In the genomic region with DNA sequence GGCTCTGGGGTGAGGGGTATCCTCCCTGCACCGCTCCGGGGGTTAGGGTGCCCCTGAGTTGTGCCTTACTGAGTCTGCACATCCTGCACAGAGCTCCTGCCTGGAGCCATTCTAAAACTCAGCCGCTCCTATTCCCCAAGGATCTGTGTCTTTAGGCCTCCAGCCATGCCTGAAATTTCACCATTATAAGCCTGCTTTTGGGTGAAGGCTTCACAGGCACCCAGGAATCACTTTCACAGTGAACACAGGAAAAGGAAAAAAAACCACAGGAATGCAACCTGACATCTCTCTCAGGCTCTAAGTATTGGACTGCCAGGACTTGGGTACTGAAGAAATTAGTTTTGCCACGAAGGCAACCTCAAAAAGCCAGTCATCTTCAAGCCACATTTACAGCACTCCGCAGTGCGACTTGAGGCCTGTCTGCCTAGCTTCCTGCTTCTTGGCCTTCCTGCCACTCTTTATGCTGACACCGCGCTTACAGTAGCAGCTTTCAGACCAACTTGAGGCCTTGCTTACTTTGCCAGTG, we compare ENCODE assay signal across 9 cellular contexts. TPM values are rescaled to one million over a fixed set of nuclear protein-coding genes. Genes with fewer than 3 reads are reported as not detected.
DNase-seq lines count a peak whose midpoint lies in the region; ATAC-seq, FAIRE-seq and TF ChIP-seq lines count a peak whose summit lies in the region.
"Had no signal": no experiment of that assay in that cellular context is flagged by ENCODE, and none has a peak within 500 bp of the region (broad histone marks: within the 10 kb centered on the region; RNA-seq: fewer than 3 reads in every experiment).

No MANE protein-coding gene starts in this region.

- H2BK120ac ChIP-seq in H1 (replicated peaks; ENCODE audit: low read depth, low read length), result no peak overlapping the region

- H3K4ac ChIP-seq in H1 (replicated peaks; ENCODE audit: insufficient read length, low read depth, low read length), result no peak overlapping the region

- H3K27ac Mint-ChIP-seq in activated CD4-positive, alpha-beta T cell treated with anti-CD3 and anti-CD28 coated beads, Interleukin-2, amount 10 ng/mL, durations not matched to agents 24 days and 14 days, result peak overlapping the region; percentile 86

- no peak overlapping the region for H3K14ac ChIP-seq in H1 (ENCODE audit: insufficient read length)

- CTCF ChIA-PET in H1 (lab: Charles Lee; ENCODE audit: partially characterized antibody), result interaction anchor here (0.7 to 1.7 kb wide), 6 partner anchors 24 to 160 kb away, joined by 3 to 13 read pairs (median 3); no protein-coding TSS in a partner anchor

- no peaks in the 10 kb centered on the region for H3K23me2 ChIP-seq in H1 (ENCODE audit: low read depth, low read length)

- H4K8ac ChIP-seq in H1 (ENCODE audit: extremely low read depth, insufficient read depth, low read length), result no peak overlapping the region

- peaks cover 4% of the 10 kb centered on the region for H3K9me3 Mint-ChIP-seq in activated CD4-positive, alpha-beta T cell treated with anti-CD3 and anti-CD28 coated beads, Interleukin-2, amount 10 ng/mL, durations not matched to agents 24 days and 14 days

- H3K4me1 Mint-ChIP-seq in activated CD4-positive, alpha-beta T cell treated with anti-CD3 and anti-CD28 coated beads, Interleukin-2, amount 10 ng/mL, durations not matched to agents 24 days and 14 days, result peaks cover 53% of the 10 kb centered on the region

- peak overlapping the region; percentile 40; the same call in 1 of the 2 replicates for H2BK12ac ChIP-seq in H1 (ENCODE audit: low read depth, low read length)

- H3K36me3 ChIP-seq in H1 (ENCODE audit: control insufficient read depth in 2 of 4, insufficient read depth in 4 of 4, low read length in 3 of 4), result no peaks in the 10 kb centered on the region
- H3K36me3 ChIP-seq in prostate gland, result no peaks in the 10 kb centered on the region

- 0 out of 2 replicates have a peak overlapping the region, but pooled peaks have one; percentile 32 for H2BK5ac ChIP-seq in H1 (ENCODE audit: low read depth, low read length)

- intact Hi-C loops in activated CD4-positive, alpha-beta T cell treated with anti-CD3 and anti-CD28 coated beads, Interleukin-2, amount 10 ng/mL, durations not matched to agents 24 days and 14 days (cut with micrococcal nuclease), result no loop called here
- intact Hi-C loops in prostate gland (cut with DNase I) (no loop called here), lower leg skin (cut with DNase I; ENCODE audit: low total_unique reads) (no loop called here)

- TF ChIP-seq POLR2A in H1 (IDR thresholded peaks at IDR 0.05; ENCODE audit: control extremely low read depth in 1 of 2, low read depth in 2 of 2, low read length in 2 of 2) (no peak), prostate gland (IDR thresholded peaks at IDR 0.05) (no peak), lower leg skin (IDR thresholded peaks at IDR 0.05) (no peak)

- POLR2A ChIA-PET in H1 (lab: Charles Lee; ENCODE audit: partially characterized antibody), result interaction anchor here (1.0 kb wide), 1 partner anchor 14 kb away, joined by 3 read pairs; no protein-coding TSS in a partner anchor

- no peaks in the 10 kb centered on the region for H3K79me2 ChIP-seq in H1 (ENCODE audit: control insufficient read depth in 1 of 2, insufficient read depth in 2 of 2, low read length in 2 of 2)

- no peaks in the 10 kb centered on the region for H3K79me1 ChIP-seq in H1 (ENCODE audit: low read depth, low read length)

- H3K27me3 Mint-ChIP-seq in activated CD4-positive, alpha-beta T cell treated with anti-CD3 and anti-CD28 coated beads, Interleukin-2, amount 10 ng/mL, durations not matched to agents 24 days and 14 days, result no peaks in the 10 kb centered on the region

- peak; percentile 75 for ATAC-seq in HG03354 (IDR thresholded peaks at IDR 0.05; ENCODE audit: poor library complexity, severe bottlenecking, unreplicated experiment)

- no peak overlapping the region for H3K56ac ChIP-seq in H1 (replicated peaks; ENCODE audit: insufficient read length, low read depth, low read length)

- H2BK20ac ChIP-seq in H1 (ENCODE audit: low read length), result no peak overlapping the region

- no peak overlapping the region for H3K23ac ChIP-seq in H1 (ENCODE audit: insufficient read length)

- peaks cover 4 to 20% (median 9%) of the 10 kb centered on the region in 4 experiments for H3K4me1 ChIP-seq in H1 (replicated peaks in 1 of 4; ENCODE audit: control insufficient read depth in 3 of 4, insufficient read depth in 4 of 4, low read length in 3 of 4)
- H3K4me1 ChIP-seq in prostate gland (replicated peaks), result peaks cover 5% of the 10 kb centered on the region
- H3K4me1 ChIP-seq: psoas muscle had no signal

- H3K18ac ChIP-seq in H1 (ENCODE audit: extremely low read depth, low read length), result no peak overlapping the region

- no peak overlapping the region for H2AFZ ChIP-seq in H1 (ENCODE audit: low read length)

- TF ChIP-seq CTCF in H1 (IDR thresholded peaks at IDR 0.05; ENCODE audit: control extremely low read depth in 1 of 3, insufficient read depth in 1 of 3, low read depth in 1 of 3, low read length in 3 of 3), result no peak
- TF ChIP-seq CTCF in prostate gland (IDR thresholded peaks at IDR 0.05), result no peak
- no peak for TF ChIP-seq CTCF in lower leg skin (IDR thresholded peaks at IDR 0.05)

- no peaks in the 10 kb centered on the region for H4K20me1 ChIP-seq in H1 (replicated peaks in 1 of 2; ENCODE audit: control insufficient read depth in 1 of 2, insufficient read depth in 2 of 2, low read length in 2 of 2)

- H2BK15ac ChIP-seq in H1 (ENCODE audit: low read length), result no peak overlapping the region

- DNase-seq in GM04504 (ENCODE audit: low read depth), result peak; percentile 75
- DNase-seq in activated CD4-positive, alpha-beta T cell treated with anti-CD3 and anti-CD28 coated beads, Interleukin-2, amount 10 ng/mL, durations not matched to agents 24 days and 14 days, result peak; percentile 89
- DNase-seq in H1 (ENCODE audit: low read depth in 1 of 2, low spot score in 2 of 2), result peak in 1 of 2 experiments; percentile 41
- DNase-seq in prostate gland (ENCODE audit: low spot score), result peak; percentile 29
- DNase-seq in lower leg skin (ENCODE audit: low spot score in 2 of 2), result no peak
- DNase-seq in NOMO-1 (lab: John Stamatoyannopoulos, UW; ENCODE audit: unreplicated experiment in 2 of 2), result no peak
- DNase-seq in NOMO-1 treated with dmso at 0.1 percent for 144 hours (lab: John Stamatoyannopoulos, UW; ENCODE audit: unreplicated experiment), result no peak

- TF ChIP-seq EP300 in H1 (IDR thresholded peaks at IDR 0.05; ENCODE audit: borderline replicate concordance in 1 of 2, low read depth in 2 of 2, low read length in 2 of 2), result no peak

- no peak overlapping the region for H4K5ac ChIP-seq in H1 (ENCODE audit: insufficient read length, low read depth, low read length)

- no peak overlapping the region for H4K91ac ChIP-seq in H1 (replicated peaks; ENCODE audit: insufficient read length, low read length)

- H3K4me3 Mint-ChIP-seq in activated CD4-positive, alpha-beta T cell treated with anti-CD3 and anti-CD28 coated beads, Interleukin-2, amount 10 ng/mL, durations not matched to agents 24 days and 14 days, result peak overlapping the region; percentile 38

- H2AK5ac ChIP-seq in H1 (ENCODE audit: low read depth, low read length), result peak overlapping the region; percentile 92; the same call in 1 of the 2 replicates

- H3K27ac ChIP-seq in H1 (ENCODE audit: low read depth, low read length) (no peak overlapping the region), prostate gland (no peak overlapping the region)
- H3K27ac ChIP-seq: psoas muscle had no signal

- H3K27me3 ChIP-seq in H1 (replicated peaks in 1 of 4; ENCODE audit: control insufficient read depth in 3 of 4, extremely low read depth in 1 of 4, insufficient read depth in 3 of 4, low read length in 3 of 4) (no peaks in the 10 kb centered on the region), prostate gland (replicated peaks; ENCODE audit: insufficient read depth) (no peaks in the 10 kb centered on the region)

- FAIRE-seq in H1 (lab: Jason Lieb, UNC), result no peak

- no peak overlapping the region for H3K4me2 ChIP-seq in H1 (ENCODE audit: insufficient read depth in 1 of 2, low read depth in 2 of 2, low read length in 2 of 2)

- H3K9me3 ChIP-seq in H1 (ENCODE audit: insufficient read depth in 2 of 2, low read depth in 1 of 2, low read length in 1 of 2) (no peaks in the 10 kb centered on the region), prostate gland (no peaks in the 10 kb centered on the region)
- H3K9me3 ChIP-seq: psoas muscle had no signal

- H3K4me3 ChIP-seq in H1 (ENCODE audit: extremely low read depth in 1 of 4, insufficient read depth in 2 of 4, low read depth in 3 of 4, low read length in 4 of 4), result no peak overlapping the region
- H3K4me3 ChIP-seq in prostate gland, result no peak overlapping the region
- H3K4me3 ChIP-seq in lower leg skin (ENCODE audit: low read depth, poor library complexity, severe bottlenecking), result no peak overlapping the region
- H3K4me3 ChIP-seq: psoas muscle had no signal

- TF ChIP-seq RAD21 in H1 (IDR thresholded peaks at IDR 0.05 in 1 of 2, conservative IDR thresholded peaks at IDR 0.05 in 1 of 2; ENCODE audit: low read depth in 2 of 2, low read length in 2 of 2), result no peak

- H3K9ac ChIP-seq in H1 (replicated peaks in 1 of 4; ENCODE audit: extremely low read depth in 1 of 4, low read depth in 3 of 4, low read length in 3 of 4), result no peak overlapping the region

- peaks cover 51% of the 10 kb centered on the region for H3K36me3 Mint-ChIP-seq in activated CD4-positive, alpha-beta T cell treated with anti-CD3 and anti-CD28 coated beads, Interleukin-2, amount 10 ng/mL, durations not matched to agents 24 days and 14 days (ENCODE audit: low read depth)

- WGBS in H1 (ENCODE audit: extremely low coverage in 1 of 2, insufficient coverage in 1 of 2, insufficient read length in 1 of 2, insufficient replicate concordance in 2 of 2, low coverage in 1 of 2, low lambda C conversion rate in 2 of 2, missing lambda C conversion rate in 1 of 2), 2 experiments, result 83% methylated on average over 8 of the region's 8 CpGs; no CpG with 5 or more reads in 1 of the 2 experiments
- WGBS in prostate gland, result 57% methylated on average over 8 of the region's 8 CpGs
- WGBS in lower leg skin, 2 donors, result 66 to 74% methylated on average over 8 of the region's 8 CpGs

RNA-seq across cellular contexts. Expression of gene GALNT10, which starts 30.9 kb away (rescaled TPM):
- 42.7 and 50.7 TPM in 2 replicates for total RNA-seq in activated CD4-positive, alpha-beta T cell treated with anti-CD3 and anti-CD28 coated beads, Interleukin-2, amount 10 ng/mL, durations not matched to agents 24 days and 14 days
- 15.2 and 15.5 TPM in 2 replicates for total RNA-seq in H1 (2021; fragmentation: NEBNext Ultra II Directional; extraction: Animal tissue kit (Norgen Biotek cat#: 25700))
- polyA plus RNA-seq in H1 (2011; rRNA removed), result 4.6 and 5.1 TPM in 2 replicates
- polyA plus RNA-seq in H1 (2011; cell fraction: cytosol; rRNA removed), result 7.7 TPM
- polyA plus RNA-seq in H1 (2011; cell fraction: nucleus; rRNA removed), result 15.9 TPM
- polyA plus RNA-seq in H1 (2012, experiment 1 of 2), result 7.3 to 11.0 TPM (median 8.5 TPM) in 4 replicates
- polyA plus RNA-seq in H1 (2012, experiment 2 of 2), result 5.7 TPM
- 16.8 TPM for polyA plus RNA-seq in H1 (2013, experiment 1 of 2)
- polyA plus RNA-seq in H1 (2013, experiment 2 of 2), result 21.6 TPM
- 21.7 and 44.6 TPM in 2 replicates for polyA minus RNA-seq in H1 (2011; rRNA and poly(A)+ RNA removed)
- 8.4 TPM for polyA minus RNA-seq in H1 (2011; cell fraction: cytosol; rRNA and poly(A)+ RNA removed)
- 25.8 TPM for polyA minus RNA-seq in H1 (2011; cell fraction: nucleus; rRNA and poly(A)+ RNA removed)
- total RNA-seq in prostate gland (10 to 100 TPM; 21.7 to 27.1 TPM), lower leg skin (10 to 100 TPM in 2 of 4 donors, 1 to 10 TPM in 2; 5.7 to 25.2 (median 9.7) TPM)

Comparison
In these comparisons a context has a peak if more than half of its experiments do, and no peak if none do; other contexts are left out.
1. DNase-seq: peak in GM04504 (single experiment), activated CD4-positive, alpha-beta T cell treated with anti-CD3 and anti-CD28 coated beads, Interleukin-2, amount 10 ng/mL, durations not matched to agents 24 days and 14 days (single experiment) and prostate gland (single experiment); none in lower leg skin (0 of 2), NOMO-1 (0 of 2) and NOMO-1 treated with dmso at 0.1 percent for 144 hours (single experiment).